2 cellular contexts compared by ENCODE assay signal in the genomic region with DNA sequence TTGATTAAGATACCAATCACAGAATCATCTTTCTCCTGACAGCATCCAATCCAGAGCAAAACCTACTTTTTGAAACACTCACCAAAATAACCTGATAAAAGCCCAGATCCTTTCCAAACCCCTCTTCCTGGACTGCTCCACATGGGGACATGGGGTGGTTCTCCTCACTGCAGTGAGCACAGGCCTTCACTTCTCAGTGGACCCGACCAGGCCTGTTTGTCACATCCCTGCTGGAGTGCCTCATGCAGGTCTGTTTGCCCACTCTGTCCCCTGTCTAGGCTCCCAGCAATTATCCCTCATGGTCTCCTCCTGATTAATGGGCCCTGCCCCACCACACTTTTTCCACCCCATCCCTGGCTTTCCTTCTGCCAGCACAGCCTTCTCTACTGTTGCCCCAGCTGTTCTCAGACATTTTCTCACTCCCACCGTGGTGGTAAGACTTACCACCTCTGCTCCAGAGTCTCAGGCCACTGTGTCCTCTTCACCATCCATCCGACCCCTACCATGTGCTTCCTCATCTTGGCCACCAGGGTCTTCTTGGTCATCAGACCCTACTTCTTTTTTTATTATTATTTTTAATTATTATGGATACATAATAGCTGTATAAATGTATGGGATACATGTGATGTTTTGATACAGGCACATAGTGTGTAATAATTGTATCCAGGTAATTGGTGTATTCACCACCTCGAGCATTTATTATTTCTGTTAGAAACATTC.
TF ChIP-seq lines count a peak whose summit lies in the region.

No MANE protein-coding gene starts in this region.

TF ChIP-seq in SK-N-SH, 30 proteins besides CTCF, POLR2A, EP300 and RAD21:
- TF ChIP-seq, protein P1, sequence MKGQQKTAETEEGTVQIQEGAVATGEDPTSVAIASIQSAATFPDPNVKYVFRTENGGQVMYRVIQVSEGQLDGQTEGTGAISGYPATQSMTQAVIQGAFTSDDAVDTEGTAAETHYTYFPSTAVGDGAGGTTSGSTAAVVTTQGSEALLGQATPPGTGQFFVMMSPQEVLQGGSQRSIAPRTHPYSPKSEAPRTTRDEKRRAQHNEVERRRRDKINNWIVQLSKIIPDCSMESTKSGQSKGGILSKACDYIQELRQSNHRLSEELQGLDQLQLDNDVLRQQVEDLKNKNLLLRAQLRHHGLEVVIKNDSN (IDR thresholded peaks at IDR 0.05; ENCODE audit: borderline replicate concordance, low read depth), result no peak
- TF ChIP-seq RCOR1 (IDR thresholded peaks at IDR 0.05; ENCODE audit: low read length), result no peak
- TF ChIP-seq FOSL2 (IDR thresholded peaks at IDR 0.05; ENCODE audit: borderline replicate concordance, low read depth), result no peak
- no peak for TF ChIP-seq TCF12 (IDR thresholded peaks at IDR 0.05)
- no peak for TF ChIP-seq YY1 (IDR thresholded peaks at IDR 0.05; ENCODE audit: low read depth)
- no peak for TF ChIP-seq TAF1 (IDR thresholded peaks at IDR 0.05; ENCODE audit: borderline replicate concordance, low read depth, low read length)
- no peak for TF ChIP-seq NFIC (IDR thresholded peaks at IDR 0.05; ENCODE audit: borderline replicate concordance)
- TF ChIP-seq USF2 (IDR thresholded peaks at IDR 0.05; ENCODE audit: borderline replicate concordance, low read depth, low read length), result no peak
- TF ChIP-seq RXRA (IDR thresholded peaks at IDR 0.05; ENCODE audit: borderline replicate concordance, low read depth), result no peak
- no peak for TF ChIP-seq ZBTB33 (IDR thresholded peaks at IDR 0.05; ENCODE audit: borderline replicate concordance, low read depth)
- TF ChIP-seq ELF1 (IDR thresholded peaks at IDR 0.05), result no peak
- no peak for TF ChIP-seq FOXM1 (IDR thresholded peaks at IDR 0.05; ENCODE audit: low read depth)
- TF ChIP-seq TEAD4 (IDR thresholded peaks at IDR 0.05; ENCODE audit: borderline replicate concordance, insufficient read depth), result no peak
- TF ChIP-seq FOXJ3 (CRISPR knock-in tag; IDR thresholded peaks at IDR 0.05), result no peak
TF ChIP-seq in SK-N-SH: peak in this region for 0.

TF ChIP-seq in SK-N-SH treated with all-trans-retinoic acid at 6 μM for 48 hours, 23 proteins besides CTCF, POLR2A, EP300 and RAD21:
- no peak for TF ChIP-seq ZC3H10 (CRISPR knock-in tag; IDR thresholded peaks at IDR 0.05)
- TF ChIP-seq ZFP30 (CRISPR knock-in tag; IDR thresholded peaks at IDR 0.05), result no peak
- no peak for TF ChIP-seq BACH2 (CRISPR knock-in tag; IDR thresholded peaks at IDR 0.05; ENCODE audit: borderline replicate concordance)
- no peak for TF ChIP-seq CREB5 (CRISPR knock-in tag; IDR thresholded peaks at IDR 0.05; ENCODE audit: low read depth)
- no peak for TF ChIP-seq ZNF70 (CRISPR knock-in tag; IDR thresholded peaks at IDR 0.05)
- no peak for TF ChIP-seq TSHZ2 (CRISPR knock-in tag; IDR thresholded peaks at IDR 0.05)
- TF ChIP-seq OSR1 (CRISPR knock-in tag; IDR thresholded peaks at IDR 0.05), result no peak
- TF ChIP-seq SNAI2 (CRISPR knock-in tag; IDR thresholded peaks at IDR 0.05), result no peak
- no peak for TF ChIP-seq ZNF565 (CRISPR knock-in tag; conservative IDR thresholded peaks at IDR 0.05; ENCODE audit: low read depth)
- TF ChIP-seq PPARA (CRISPR knock-in tag; IDR thresholded peaks at IDR 0.05; ENCODE audit: borderline replicate concordance), result no peak
- no peak for TF ChIP-seq CSDC2 (CRISPR knock-in tag; IDR thresholded peaks at IDR 0.05)
- no peak for TF ChIP-seq ZNF8 (CRISPR knock-in tag; IDR thresholded peaks at IDR 0.05)
- TF ChIP-seq ESRRG (CRISPR knock-in tag; IDR thresholded peaks at IDR 0.05), result no peak
- TF ChIP-seq TOX (CRISPR knock-in tag; IDR thresholded peaks at IDR 0.05; ENCODE audit: borderline replicate concordance), result no peak
- no peak for TF ChIP-seq ZFP3 (CRISPR knock-in tag; IDR thresholded peaks at IDR 0.05)
- TF ChIP-seq, protein P2, sequence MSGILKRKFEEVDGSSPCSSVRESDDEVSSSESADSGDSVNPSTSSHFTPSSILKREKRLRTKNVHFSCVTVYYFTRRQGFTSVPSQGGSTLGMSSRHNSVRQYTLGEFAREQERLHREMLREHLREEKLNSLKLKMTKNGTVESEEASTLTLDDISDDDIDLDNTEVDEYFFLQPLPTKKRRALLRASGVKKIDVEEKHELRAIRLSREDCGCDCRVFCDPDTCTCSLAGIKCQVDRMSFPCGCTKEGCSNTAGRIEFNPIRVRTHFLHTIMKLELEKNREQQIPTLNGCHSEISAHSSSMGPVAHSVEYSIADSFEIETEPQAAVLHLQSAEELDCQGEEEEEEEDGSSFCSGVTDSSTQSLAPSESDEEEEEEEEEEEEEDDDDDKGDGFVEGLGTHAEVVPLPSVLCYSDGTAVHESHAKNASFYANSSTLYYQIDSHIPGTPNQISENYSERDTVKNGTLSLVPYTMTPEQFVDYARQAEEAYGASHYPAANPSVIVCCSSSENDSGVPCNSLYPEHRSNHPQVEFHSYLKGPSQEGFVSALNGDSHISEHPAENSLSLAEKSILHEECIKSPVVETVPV (CRISPR knock-in tag; IDR thresholded peaks at IDR 0.05), result no peak
- TF ChIP-seq ARNTL (CRISPR knock-in tag; IDR thresholded peaks at IDR 0.05; ENCODE audit: borderline replicate concordance, low read depth), result no peak
- TF ChIP-seq TCF4 (CRISPR knock-in tag; IDR thresholded peaks at IDR 0.05; ENCODE audit: borderline replicate concordance), result no peak
